Comparison of ENCODE assay signal across 17 cellular contexts in the genomic region with DNA sequence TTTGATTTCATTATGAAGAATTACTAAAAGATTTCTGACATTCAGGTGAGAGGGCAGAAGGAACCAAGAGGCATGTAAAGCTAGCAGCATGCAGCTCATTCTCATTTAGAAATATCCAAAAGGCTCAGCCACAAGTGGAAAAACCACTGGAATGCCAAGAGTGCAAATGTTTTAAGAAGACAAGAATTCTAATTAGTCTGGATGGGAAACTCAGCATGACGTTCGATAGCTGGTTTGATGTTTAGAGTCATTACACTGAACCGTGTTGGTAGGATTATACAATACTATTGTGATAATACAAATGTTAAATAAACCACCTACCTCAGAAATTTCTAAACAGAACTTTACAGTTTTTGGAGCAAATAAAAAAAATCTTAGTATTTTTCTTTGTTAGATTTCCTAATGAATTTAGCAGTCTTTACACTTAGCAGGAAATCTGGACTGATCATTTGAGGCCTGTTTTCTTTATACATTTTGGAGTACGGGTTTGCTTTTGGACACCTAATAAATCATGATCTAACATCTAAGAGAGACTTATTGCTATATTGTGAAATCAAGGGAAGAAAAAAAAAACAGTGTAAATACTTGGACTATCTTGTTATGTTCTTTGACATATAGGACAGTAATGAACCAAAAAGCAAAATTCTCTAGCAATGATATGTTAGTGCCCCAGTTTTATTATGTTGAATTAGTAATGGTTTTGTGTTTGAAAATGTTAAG.
A peak's percentile ranks its signal among the peaks of the same experiment; 100 is the strongest.
DNase-seq lines count a peak whose midpoint lies in the region; ATAC-seq, FAIRE-seq and TF ChIP-seq lines count a peak whose summit lies in the region.
"Had no signal": no experiment of that assay in that cellular context is flagged by ENCODE, and none has a peak within 500 bp of the region (broad histone marks: within the 10 kb centered on the region; RNA-seq: fewer than 3 reads in every experiment).

No MANE protein-coding gene starts in this region.

- POLR2A ChIA-PET in activated CD4-positive, alpha-beta T cell treated with anti-CD3 and anti-CD28 coated beads for 36 hours (lab: Charles Lee), result no interaction called here

- no peaks in the 10 kb centered on the region for H3K4me1 Mint-ChIP-seq in activated CD4-positive, alpha-beta T cell treated with anti-CD3 and anti-CD28 coated beads for 36 hours

- no peaks in the 10 kb centered on the region for H3K9me3 ChIP-seq in SJCRH30 (replicated peaks)

- H3K36me3 Mint-ChIP-seq in activated CD4-positive, alpha-beta T cell treated with anti-CD3 and anti-CD28 coated beads for 36 hours (ENCODE audit: low read depth), result no peaks in the 10 kb centered on the region

- H3K4me3 ChIP-seq in SJCRH30, result no peak overlapping the region
- H3K4me3 ChIP-seq in fibroblast of the aortic adventitia (ENCODE audit: low read depth, low read length), result no peak overlapping the region

- ATAC-seq in HG03025 (IDR thresholded peaks at IDR 0.05; ENCODE audit: low FRiP score, unreplicated experiment), result no peak
- no peak for ATAC-seq in activated CD4-positive, alpha-beta T cell treated with anti-CD3 and anti-CD28 coated beads for 36 hours
- ATAC-seq: stimulated activated naive CD8-positive, alpha-beta T cell treated with anti-CD3 and anti-CD28 coated beads, Interleukin-15, Interleukin-2, amounts not matched to agents 100 U/mL and 50 U/mL, for 24 hours had no signal

- H3K27me3 Mint-ChIP-seq in activated CD4-positive, alpha-beta T cell treated with anti-CD3 and anti-CD28 coated beads for 36 hours, result no peaks in the 10 kb centered on the region

- peak overlapping the region; percentile 74 for H3K27ac ChIP-seq in SJCRH30
- H3K27ac ChIP-seq: RWPE1, VCaP had no signal

- peak; percentile 57 to 76 for DNase-seq in SJCRH30
- DNase-seq in fibroblast of the aortic adventitia (ENCODE audit: low read depth), result peak; percentile 70
- DNase-seq in non-pigmented ciliary epithelial cell (ENCODE audit: low read depth), result peak; percentile 41
- DNase-seq in activated CD4-positive, alpha-beta T cell treated with anti-CD3 and anti-CD28 coated beads for 36 hours, result no peak
- DNase-seq in OCI-M2 (lab: John Stamatoyannopoulos, UW; ENCODE audit: unreplicated experiment), result no peak
- DNase-seq in activated CD4-positive, CD25-positive, alpha-beta regulatory T cell treated with anti-CD3 and anti-CD28 coated beads, Interleukin-2, amount 50 U/mL, for 72 hours, result no peak
- DNase-seq: activated T-cell treated with anti-CD3 and anti-CD28 coated beads, Interleukin-2, amount 50 U/mL, for 1 hour; aorta; NCI-H2227 treated with DMSO at 0.1 percent for 48 hours; stimulated activated CD4-positive, alpha-beta T cell treated with anti-CD3 and anti-CD28 coated beads, Interleukin-2, amount 100 ng/mL, for 24 hours; stimulated activated naive CD8-positive, alpha-beta T cell treated with anti-CD3 and anti-CD28 coated beads, Interleukin-15, Interleukin-2, amounts not matched to agents 100 U/mL and 50 U/mL, for 24 hours had no signal

- FAIRE-seq in G401.6 (lab: Jason Lieb, UNC), result peak; percentile 97
- FAIRE-seq: endometrium had no signal

- peaks cover 22% of the 10 kb centered on the region for H3K4me1 ChIP-seq in SJCRH30

- H3K27me3 ChIP-seq in SJCRH30, result no peaks in the 10 kb centered on the region

- H3K9me3 Mint-ChIP-seq in activated CD4-positive, alpha-beta T cell treated with anti-CD3 and anti-CD28 coated beads for 36 hours (ENCODE audit: low read depth), result no peaks in the 10 kb centered on the region
- H3K9me3 Mint-ChIP-seq: nephron had no signal

- H3K27ac Mint-ChIP-seq in activated CD4-positive, alpha-beta T cell treated with anti-CD3 and anti-CD28 coated beads for 36 hours, result no peak overlapping the region
- H3K27ac Mint-ChIP-seq: nephron had no signal

- CTCF ChIA-PET in activated CD4-positive, alpha-beta T cell treated with anti-CD3 and anti-CD28 coated beads for 36 hours (lab: Charles Lee), result no interaction called here

- intact Hi-C loops in activated CD4-positive, alpha-beta T cell treated with anti-CD3 and anti-CD28 coated beads for 36 hours (cut with DNase I, micrococcal nuclease), result no loop called here

- no peaks in the 10 kb centered on the region for H3K36me3 ChIP-seq in SJCRH30

- no peak for TF ChIP-seq CTCF in fibroblast of the aortic adventitia (IDR thresholded peaks at IDR 0.05; ENCODE audit: insufficient read depth, low read length)

- H3K4me3 Mint-ChIP-seq in activated CD4-positive, alpha-beta T cell treated with anti-CD3 and anti-CD28 coated beads for 36 hours, result no peak overlapping the region
- H3K4me3 Mint-ChIP-seq: nephron had no signal

Comparison
In these comparisons a context has a peak if more than half of its experiments do, and no peak if none do; other contexts are left out.
1. DNase-seq: peak in SJCRH30 (2 of 2), fibroblast of the aortic adventitia (single experiment) and non-pigmented ciliary epithelial cell (single experiment); none in activated CD4-positive, alpha-beta T cell treated with anti-CD3 and anti-CD28 coated beads for 36 hours (single experiment), OCI-M2 (single experiment) and activated CD4-positive, CD25-positive, alpha-beta regulatory T cell treated with anti-CD3 and anti-CD28 coated beads, Interleukin-2, amount 50 U/mL, for 72 hours (single experiment).